20 cellular contexts compared by ENCODE assay signal in the genomic region with DNA sequence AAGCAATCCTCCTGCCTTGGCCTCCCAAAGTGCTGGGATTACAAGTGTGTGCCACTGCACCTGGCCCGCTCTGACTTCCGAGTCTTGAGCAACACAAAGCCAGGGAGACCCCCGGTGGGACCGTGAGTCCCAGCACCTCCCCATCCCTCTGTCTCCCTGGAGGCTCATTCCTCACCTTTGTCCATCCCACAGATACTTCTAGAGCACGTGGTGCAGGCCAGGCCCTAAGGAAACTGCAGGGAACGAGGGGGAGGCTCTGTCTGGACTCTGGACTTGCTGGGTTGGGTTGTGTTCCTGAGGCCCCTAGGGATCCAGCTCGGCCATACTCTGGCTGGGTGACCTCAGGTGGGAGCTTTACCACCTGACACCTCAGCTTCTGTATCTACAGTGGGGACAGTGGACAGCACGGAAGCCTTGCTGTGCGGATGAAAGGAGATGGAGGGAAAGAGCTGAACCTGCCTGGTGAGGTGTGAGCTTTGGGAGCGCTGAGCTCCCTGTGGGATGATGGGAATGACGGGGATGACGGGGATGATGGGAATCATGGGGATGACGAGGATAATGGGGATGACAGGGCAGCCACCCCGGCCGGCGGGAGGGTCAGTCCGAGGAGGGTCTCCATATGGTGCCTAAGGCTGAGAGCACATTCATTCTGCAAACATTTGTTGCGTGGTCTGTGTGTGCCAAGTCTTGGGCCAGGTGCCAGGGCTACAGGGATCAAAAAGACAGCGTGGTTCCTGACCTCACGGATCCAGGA. TPM values are rescaled to one million over a fixed set of nuclear protein-coding genes. Genes with fewer than 3 reads are reported as not detected.
A peak's percentile ranks its signal among the peaks of the same experiment; 100 is the strongest.
DNase-seq lines count a peak whose midpoint lies in the region; ATAC-seq and TF ChIP-seq lines count a peak whose summit lies in the region.
"Had no signal": no experiment of that assay in that cellular context is flagged by ENCODE, and none has a peak within 500 bp of the region (broad histone marks: within the 10 kb centered on the region; RNA-seq: fewer than 3 reads in every experiment).

No MANE protein-coding gene starts in this region.

- H3K9me3 ChIP-seq in hepatocyte (ENCODE audit: low read depth) (no peaks in the 10 kb centered on the region), left lung (no peaks in the 10 kb centered on the region)

- TF ChIP-seq CTCF in RWPE1 (conservative IDR thresholded peaks at IDR 0.05; ENCODE audit: low read depth), result no peak
- no peak for TF ChIP-seq CTCF in hepatocyte (IDR thresholded peaks at IDR 0.05; ENCODE audit: poor library complexity)
- no peak for TF ChIP-seq CTCF in progenitor cell of endocrine pancreas (IDR thresholded peaks at IDR 0.05; ENCODE audit: unreplicated experiment)
- TF ChIP-seq CTCF in left lung (IDR thresholded peaks at IDR 0.05), result no peak

- no peaks in the 10 kb centered on the region for H3K9me3 Mint-ChIP-seq in progenitor cell of endocrine pancreas (ENCODE audit: low read depth)
- H3K9me3 Mint-ChIP-seq: GM23338 had no signal

- CTCF ChIA-PET in RWPE1 (lab: Yijun Ruan, JAX), result no interaction called here

- H3K27ac Mint-ChIP-seq in progenitor cell of endocrine pancreas, result peak overlapping the region; percentile 69
- H3K27ac Mint-ChIP-seq: GM23338 had no signal

- ATAC-seq in left lung (no peak), HG03159 (IDR thresholded peaks at IDR 0.05; ENCODE audit: unreplicated experiment) (no peak), GM21447 (IDR thresholded peaks at IDR 0.05; ENCODE audit: unreplicated experiment) (no peak)
- ATAC-seq: GM23338, HCT116 had no signal

- H3K27ac ChIP-seq in RWPE1, result peak overlapping the region; percentile 96
- no peak overlapping the region for H3K27ac ChIP-seq in hepatocyte
- no peak overlapping the region for H3K27ac ChIP-seq in left lung
- H3K27ac ChIP-seq: SK-N-MC had no signal

- no peak overlapping the region for H3K4me2 ChIP-seq in hepatocyte
- H3K4me2 ChIP-seq: GM23338 had no signal

- H3K4me1 ChIP-seq in hepatocyte (ENCODE audit: insufficient read depth) (no peaks in the 10 kb centered on the region), left lung (no peaks in the 10 kb centered on the region)

- no peaks in the 10 kb centered on the region for H3K36me3 Mint-ChIP-seq in progenitor cell of endocrine pancreas (ENCODE audit: insufficient read depth)

- peak; percentile 6 for DNase-seq in NCI-H1092 treated with DMSO at 0.1 percent for 48 hours (lab: John Stamatoyannopoulos, UW)
- no peak for DNase-seq in NCI-H1092 (lab: John Stamatoyannopoulos, UW)
- DNase-seq in RWPE1 (ENCODE audit: low spot score), result no peak
- peak; percentile 46 for DNase-seq in hepatocyte (ENCODE audit: low spot score)
- no peak for DNase-seq in progenitor cell of endocrine pancreas (ENCODE audit: low spot score, unreplicated experiment)
- DNase-seq in left lung, result no peak
- DNase-seq: 8988T; DMS153; KG1; MV-4-11; NCI-H1436; NCI-H2029; NCI-H526; NK-92 treated with Interleukin-12 subunit alpha and Interleukin-12 subunit beta, amount 100 ng/mL, for 24 hours; SHP77 had no signal

- no peaks in the 10 kb centered on the region for H3K79me2 ChIP-seq in hepatocyte

- WGBS in hepatocyte (ENCODE audit: low lambda C conversion rate, missing lambda C conversion rate), result 87% methylated on average over 20 of the region's 20 CpGs

- no peak overlapping the region for H2AFZ ChIP-seq in hepatocyte
- H2AFZ ChIP-seq: GM23338 had no signal

- no peaks in the 10 kb centered on the region for H4K20me1 ChIP-seq in hepatocyte (ENCODE audit: insufficient read depth, poor library complexity, severe bottlenecking)

- H3K9me2 ChIP-seq in hepatocyte (replicated peaks; ENCODE audit: insufficient read depth), result no peaks in the 10 kb centered on the region

- peaks cover 22% of the 10 kb centered on the region for H3K27me3 Mint-ChIP-seq in progenitor cell of endocrine pancreas

- no peaks in the 10 kb centered on the region for H3K27me3 ChIP-seq in hepatocyte
- no peaks in the 10 kb centered on the region for H3K27me3 ChIP-seq in left lung

- no peak overlapping the region for H3K4me3 Mint-ChIP-seq in progenitor cell of endocrine pancreas (ENCODE audit: low read depth)
- H3K4me3 Mint-ChIP-seq: GM23338 had no signal

- H3K4me3 ChIP-seq in hepatocyte (no peak overlapping the region), left lung (no peak overlapping the region)
- H3K4me3 ChIP-seq: GM23338, SK-N-MC had no signal

- no peaks in the 10 kb centered on the region for H3K4me1 Mint-ChIP-seq in progenitor cell of endocrine pancreas (ENCODE audit: low read depth)

- H3K36me3 ChIP-seq in hepatocyte (replicated peaks; ENCODE audit: insufficient read depth, low read depth) (no peaks in the 10 kb centered on the region), left lung (no peaks in the 10 kb centered on the region)

- intact Hi-C loops in left lung (cut with DNase I), result no loop called here

- POLR2A ChIA-PET in RWPE1 (lab: Yijun Ruan, JAX; ENCODE audit: low non-redundant PET), result interaction anchor here (0.6 kb wide), 1 partner anchor 8 kb away, joined by 3 read pairs; no protein-coding TSS in a partner anchor

RNA-seq across cellular contexts. Expression of a gene that starts 26.6 kb away (rescaled TPM):
- total RNA-seq in hepatocyte (1.4 and 5.3 TPM in 2 replicates), progenitor cell of endocrine pancreas (0.42 and 0.65 TPM in 2 replicates), left lung (1 to 10 TPM; 1.3 to 1.9 TPM)
- polyA plus RNA-seq in hepatocyte, result 7.8 and 11.5 TPM in 2 replicates

RNA-seq across cellular contexts. Expression of a gene that starts 35.5 kb away (rescaled TPM):
- total RNA-seq in hepatocyte, result 6.1 and 6.3 TPM in 2 replicates
- 7.5 and 8.0 TPM in 2 replicates for polyA plus RNA-seq in hepatocyte
- 20.9 and 22.3 TPM in 2 replicates for total RNA-seq in progenitor cell of endocrine pancreas
- total RNA-seq in left lung, result 1 to 10 TPM; 4.2 to 8.5 TPM

Comparison
In these comparisons a context has a peak if more than half of its experiments do, and no peak if none do; other contexts are left out.
1. DNase-seq: peak in NCI-H1092 treated with DMSO at 0.1 percent for 48 hours (single experiment) and hepatocyte (single experiment); none in NCI-H1092 (single experiment), RWPE1 (single experiment), progenitor cell of endocrine pancreas (single experiment) and left lung (0 of 2).